In the genomic region with DNA sequence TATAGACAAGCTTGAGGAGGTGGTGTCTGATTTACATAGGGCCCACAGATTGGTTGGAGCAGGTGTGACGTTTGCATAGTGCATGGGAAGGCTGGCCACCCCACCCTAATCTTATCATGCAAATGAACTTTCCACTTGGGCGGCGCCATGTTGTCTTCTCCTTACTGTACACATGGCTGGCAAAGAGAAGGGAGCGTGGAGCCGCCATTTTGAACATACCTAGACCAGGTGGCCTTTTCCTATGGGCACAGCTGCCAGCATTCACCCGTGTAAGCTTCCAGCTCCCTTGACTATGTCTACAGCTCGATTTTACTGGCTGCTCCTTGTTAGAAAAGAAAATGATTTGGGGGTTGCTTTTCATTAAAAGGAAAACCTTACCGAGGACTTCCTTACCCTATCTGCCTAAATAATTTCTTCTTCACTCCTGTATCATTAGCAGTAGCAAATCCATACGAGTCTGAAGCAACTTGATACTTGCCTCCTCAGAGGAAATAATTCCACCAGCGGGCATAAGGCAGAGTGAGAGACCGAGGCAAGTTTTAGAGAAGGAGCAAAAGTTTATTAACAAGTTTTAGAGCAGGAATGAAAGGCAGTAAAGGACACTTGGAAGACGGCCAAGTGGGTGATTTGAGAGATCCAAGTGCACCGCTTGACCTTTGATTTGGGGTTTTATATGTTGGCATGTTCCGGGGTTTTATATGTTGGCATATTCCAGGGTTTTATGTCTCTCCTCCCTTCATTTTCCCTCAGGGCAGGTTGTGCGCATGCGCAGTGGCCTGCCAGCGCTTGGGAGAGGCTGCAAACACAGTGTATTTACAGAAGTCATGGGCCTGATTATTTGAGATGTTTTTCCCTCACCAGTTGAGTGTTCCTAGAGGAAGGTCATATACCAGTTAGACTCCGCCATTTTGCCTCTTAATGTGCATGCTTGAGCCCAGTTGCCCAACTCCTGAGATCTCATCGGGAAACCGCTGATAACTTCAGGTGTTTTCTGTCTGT, we compare ENCODE assay signal across 1 cellular context.
TF ChIP-seq lines count a peak whose summit lies in the region.

No MANE protein-coding gene starts in this region.

TF ChIP-seq in K562, 482 proteins besides CTCF, POLR2A, EP300 and RAD21 (continued from another document and continues in another):
- TF ChIP-seq, protein P1, sequence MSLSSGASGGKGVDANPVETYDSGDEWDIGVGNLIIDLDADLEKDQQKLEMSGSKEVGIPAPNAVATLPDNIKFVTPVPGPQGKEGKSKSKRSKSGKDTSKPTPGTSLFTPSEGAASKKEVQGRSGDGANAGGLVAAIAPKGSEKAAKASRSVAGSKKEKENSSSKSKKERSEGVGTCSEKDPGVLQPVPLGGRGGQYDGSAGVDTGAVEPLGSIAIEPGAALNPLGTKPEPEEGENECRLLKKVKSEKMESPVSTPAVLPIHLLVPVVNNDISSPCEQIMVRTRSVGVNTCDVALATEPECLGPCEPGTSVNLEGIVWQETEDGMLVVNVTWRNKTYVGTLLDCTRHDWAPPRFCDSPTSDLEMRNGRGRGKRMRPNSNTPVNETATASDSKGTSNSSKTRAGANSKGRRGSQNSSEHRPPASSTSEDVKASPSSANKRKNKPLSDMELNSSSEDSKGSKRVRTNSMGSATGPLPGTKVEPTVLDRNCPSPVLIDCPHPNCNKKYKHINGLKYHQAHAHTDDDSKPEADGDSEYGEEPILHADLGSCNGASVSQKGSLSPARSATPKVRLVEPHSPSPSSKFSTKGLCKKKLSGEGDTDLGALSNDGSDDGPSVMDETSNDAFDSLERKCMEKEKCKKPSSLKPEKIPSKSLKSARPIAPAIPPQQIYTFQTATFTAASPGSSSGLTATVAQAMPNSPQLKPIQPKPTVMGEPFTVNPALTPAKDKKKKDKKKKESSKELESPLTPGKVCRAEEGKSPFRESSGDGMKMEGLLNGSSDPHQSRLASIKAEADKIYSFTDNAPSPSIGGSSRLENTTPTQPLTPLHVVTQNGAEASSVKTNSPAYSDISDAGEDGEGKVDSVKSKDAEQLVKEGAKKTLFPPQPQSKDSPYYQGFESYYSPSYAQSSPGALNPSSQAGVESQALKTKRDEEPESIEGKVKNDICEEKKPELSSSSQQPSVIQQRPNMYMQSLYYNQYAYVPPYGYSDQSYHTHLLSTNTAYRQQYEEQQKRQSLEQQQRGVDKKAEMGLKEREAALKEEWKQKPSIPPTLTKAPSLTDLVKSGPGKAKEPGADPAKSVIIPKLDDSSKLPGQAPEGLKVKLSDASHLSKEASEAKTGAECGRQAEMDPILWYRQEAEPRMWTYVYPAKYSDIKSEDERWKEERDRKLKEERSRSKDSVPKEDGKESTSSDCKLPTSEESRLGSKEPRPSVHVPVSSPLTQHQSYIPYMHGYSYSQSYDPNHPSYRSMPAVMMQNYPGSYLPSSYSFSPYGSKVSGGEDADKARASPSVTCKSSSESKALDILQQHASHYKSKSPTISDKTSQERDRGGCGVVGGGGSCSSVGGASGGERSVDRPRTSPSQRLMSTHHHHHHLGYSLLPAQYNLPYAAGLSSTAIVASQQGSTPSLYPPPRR (CRISPR knock-in tag; IDR thresholded peaks at IDR 0.05; ENCODE audit: borderline replicate concordance), result no peak
- TF ChIP-seq MBD2 (IDR thresholded peaks at IDR 0.05; ENCODE audit: borderline replicate concordance, low read depth), result peak; percentile 12; the same call in 1 of the 2 replicates
- peak; percentile 45 for TF ChIP-seq NEUROD1 (IDR thresholded peaks at IDR 0.05; ENCODE audit: borderline replicate concordance, low read depth, low read length, partially characterized antibody)
- TF ChIP-seq ATF7 (IDR thresholded peaks at IDR 0.05), result peak; percentile 76
- TF ChIP-seq FOXA3 (CRISPR knock-in tag; conservative IDR thresholded peaks at IDR 0.05 in 1 of 2, IDR thresholded peaks at IDR 0.05 in 1 of 2), result peak; percentile 51 to 93; a peak in 3 of 4 replicates
- TF ChIP-seq ZNF644 (tag; IDR thresholded peaks at IDR 0.05; ENCODE audit: low read depth), result peak; percentile 76; the same call in 1 of the 2 replicates
- no peak for TF ChIP-seq PHTF2 (CRISPR knock-in tag; IDR thresholded peaks at IDR 0.05)
- no peak for TF ChIP-seq XRCC4 (IDR thresholded peaks at IDR 0.05; ENCODE audit: extremely low read depth, insufficient read depth, insufficient read length)
- no peak; the same call in 1 of the 2 replicates for TF ChIP-seq LCOR (CRISPR knock-in tag; IDR thresholded peaks at IDR 0.05)
- TF ChIP-seq SP2 (IDR thresholded peaks at IDR 0.05; ENCODE audit: extremely low read depth, low read depth, low read length, poor library complexity, severe bottlenecking), result no peak
- TF ChIP-seq RFX1 (IDR thresholded peaks at IDR 0.05), result no peak
- TF ChIP-seq, protein P2, sequence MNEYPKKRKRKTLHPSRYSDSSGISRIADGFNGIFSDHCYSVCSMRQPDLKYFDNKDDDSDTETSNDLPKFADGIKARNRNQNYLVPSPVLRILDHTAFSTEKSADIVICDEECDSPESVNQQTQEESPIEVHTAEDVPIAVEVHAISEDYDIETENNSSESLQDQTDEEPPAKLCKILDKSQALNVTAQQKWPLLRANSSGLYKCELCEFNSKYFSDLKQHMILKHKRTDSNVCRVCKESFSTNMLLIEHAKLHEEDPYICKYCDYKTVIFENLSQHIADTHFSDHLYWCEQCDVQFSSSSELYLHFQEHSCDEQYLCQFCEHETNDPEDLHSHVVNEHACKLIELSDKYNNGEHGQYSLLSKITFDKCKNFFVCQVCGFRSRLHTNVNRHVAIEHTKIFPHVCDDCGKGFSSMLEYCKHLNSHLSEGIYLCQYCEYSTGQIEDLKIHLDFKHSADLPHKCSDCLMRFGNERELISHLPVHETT (CRISPR knock-in tag; conservative IDR thresholded peaks at IDR 0.05 in 1 of 2, IDR thresholded peaks at IDR 0.05 in 1 of 2), result peak in 1 of 2 experiments; percentile 72; a peak in 1 of 4 replicates
- TF ChIP-seq MAZ (CRISPR knock-in tag; conservative IDR thresholded peaks at IDR 0.05 in 1 of 2, IDR thresholded peaks at IDR 0.05 in 1 of 2), result 0 out of 4 replicates have a peak, but pooled peaks of 1 of the 2 experiments have one; percentile 4
- peak; percentile 85 for TF ChIP-seq CREM (IDR thresholded peaks at IDR 0.05; ENCODE audit: low read depth)
- TF ChIP-seq, protein P3, sequence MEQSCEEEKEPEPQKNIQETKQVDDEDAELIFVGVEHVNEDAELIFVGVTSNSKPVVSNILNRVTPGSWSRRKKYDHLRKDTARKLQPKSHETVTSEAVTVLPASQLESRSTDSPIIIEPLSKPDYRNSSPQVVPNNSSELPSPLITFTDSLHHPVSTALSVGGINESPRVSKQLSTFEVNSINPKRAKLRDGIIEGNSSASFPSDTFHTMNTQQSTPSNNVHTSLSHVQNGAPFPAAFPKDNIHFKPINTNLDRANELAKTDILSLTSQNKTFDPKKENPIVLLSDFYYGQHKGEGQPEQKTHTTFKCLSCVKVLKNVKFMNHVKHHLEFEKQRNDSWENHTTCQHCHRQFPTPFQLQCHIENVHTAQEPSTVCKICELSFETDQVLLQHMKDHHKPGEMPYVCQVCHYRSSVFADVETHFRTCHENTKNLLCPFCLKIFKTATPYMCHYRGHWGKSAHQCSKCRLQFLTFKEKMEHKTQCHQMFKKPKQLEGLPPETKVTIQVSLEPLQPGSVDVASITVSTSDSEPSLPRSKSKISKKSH (CRISPR knock-in tag; IDR thresholded peaks at IDR 0.05), result no peak
- 0 out of 2 replicates have a peak, but pooled peaks have one; percentile 36 for TF ChIP-seq RFX7 (CRISPR knock-in tag; IDR thresholded peaks at IDR 0.05)
- peak; percentile 74; the same call in 1 of the 2 replicates for TF ChIP-seq ZNF584 (CRISPR knock-in tag; IDR thresholded peaks at IDR 0.05; ENCODE audit: low read depth)
- TF ChIP-seq HDAC3 (IDR thresholded peaks at IDR 0.05; ENCODE audit: borderline replicate concordance, partially characterized antibody), result no peak
- peak; percentile 40 for TF ChIP-seq POLR2G (IDR thresholded peaks at IDR 0.05; ENCODE audit: low read depth, low read length)
- TF ChIP-seq THRAP3 (IDR thresholded peaks at IDR 0.05; ENCODE audit: borderline replicate concordance), result 0 out of 2 replicates have a peak, but pooled peaks have one; percentile 46
- TF ChIP-seq CCAR2 (IDR thresholded peaks at IDR 0.05; ENCODE audit: low read depth, low read length), result no peak
- TF ChIP-seq SETDB1 (IDR thresholded peaks at IDR 0.05; ENCODE audit: low read length), result no peak
- TF ChIP-seq KAT8 (IDR thresholded peaks at IDR 0.05; ENCODE audit: low read depth), result peak; percentile 93
- TF ChIP-seq, protein P4, sequence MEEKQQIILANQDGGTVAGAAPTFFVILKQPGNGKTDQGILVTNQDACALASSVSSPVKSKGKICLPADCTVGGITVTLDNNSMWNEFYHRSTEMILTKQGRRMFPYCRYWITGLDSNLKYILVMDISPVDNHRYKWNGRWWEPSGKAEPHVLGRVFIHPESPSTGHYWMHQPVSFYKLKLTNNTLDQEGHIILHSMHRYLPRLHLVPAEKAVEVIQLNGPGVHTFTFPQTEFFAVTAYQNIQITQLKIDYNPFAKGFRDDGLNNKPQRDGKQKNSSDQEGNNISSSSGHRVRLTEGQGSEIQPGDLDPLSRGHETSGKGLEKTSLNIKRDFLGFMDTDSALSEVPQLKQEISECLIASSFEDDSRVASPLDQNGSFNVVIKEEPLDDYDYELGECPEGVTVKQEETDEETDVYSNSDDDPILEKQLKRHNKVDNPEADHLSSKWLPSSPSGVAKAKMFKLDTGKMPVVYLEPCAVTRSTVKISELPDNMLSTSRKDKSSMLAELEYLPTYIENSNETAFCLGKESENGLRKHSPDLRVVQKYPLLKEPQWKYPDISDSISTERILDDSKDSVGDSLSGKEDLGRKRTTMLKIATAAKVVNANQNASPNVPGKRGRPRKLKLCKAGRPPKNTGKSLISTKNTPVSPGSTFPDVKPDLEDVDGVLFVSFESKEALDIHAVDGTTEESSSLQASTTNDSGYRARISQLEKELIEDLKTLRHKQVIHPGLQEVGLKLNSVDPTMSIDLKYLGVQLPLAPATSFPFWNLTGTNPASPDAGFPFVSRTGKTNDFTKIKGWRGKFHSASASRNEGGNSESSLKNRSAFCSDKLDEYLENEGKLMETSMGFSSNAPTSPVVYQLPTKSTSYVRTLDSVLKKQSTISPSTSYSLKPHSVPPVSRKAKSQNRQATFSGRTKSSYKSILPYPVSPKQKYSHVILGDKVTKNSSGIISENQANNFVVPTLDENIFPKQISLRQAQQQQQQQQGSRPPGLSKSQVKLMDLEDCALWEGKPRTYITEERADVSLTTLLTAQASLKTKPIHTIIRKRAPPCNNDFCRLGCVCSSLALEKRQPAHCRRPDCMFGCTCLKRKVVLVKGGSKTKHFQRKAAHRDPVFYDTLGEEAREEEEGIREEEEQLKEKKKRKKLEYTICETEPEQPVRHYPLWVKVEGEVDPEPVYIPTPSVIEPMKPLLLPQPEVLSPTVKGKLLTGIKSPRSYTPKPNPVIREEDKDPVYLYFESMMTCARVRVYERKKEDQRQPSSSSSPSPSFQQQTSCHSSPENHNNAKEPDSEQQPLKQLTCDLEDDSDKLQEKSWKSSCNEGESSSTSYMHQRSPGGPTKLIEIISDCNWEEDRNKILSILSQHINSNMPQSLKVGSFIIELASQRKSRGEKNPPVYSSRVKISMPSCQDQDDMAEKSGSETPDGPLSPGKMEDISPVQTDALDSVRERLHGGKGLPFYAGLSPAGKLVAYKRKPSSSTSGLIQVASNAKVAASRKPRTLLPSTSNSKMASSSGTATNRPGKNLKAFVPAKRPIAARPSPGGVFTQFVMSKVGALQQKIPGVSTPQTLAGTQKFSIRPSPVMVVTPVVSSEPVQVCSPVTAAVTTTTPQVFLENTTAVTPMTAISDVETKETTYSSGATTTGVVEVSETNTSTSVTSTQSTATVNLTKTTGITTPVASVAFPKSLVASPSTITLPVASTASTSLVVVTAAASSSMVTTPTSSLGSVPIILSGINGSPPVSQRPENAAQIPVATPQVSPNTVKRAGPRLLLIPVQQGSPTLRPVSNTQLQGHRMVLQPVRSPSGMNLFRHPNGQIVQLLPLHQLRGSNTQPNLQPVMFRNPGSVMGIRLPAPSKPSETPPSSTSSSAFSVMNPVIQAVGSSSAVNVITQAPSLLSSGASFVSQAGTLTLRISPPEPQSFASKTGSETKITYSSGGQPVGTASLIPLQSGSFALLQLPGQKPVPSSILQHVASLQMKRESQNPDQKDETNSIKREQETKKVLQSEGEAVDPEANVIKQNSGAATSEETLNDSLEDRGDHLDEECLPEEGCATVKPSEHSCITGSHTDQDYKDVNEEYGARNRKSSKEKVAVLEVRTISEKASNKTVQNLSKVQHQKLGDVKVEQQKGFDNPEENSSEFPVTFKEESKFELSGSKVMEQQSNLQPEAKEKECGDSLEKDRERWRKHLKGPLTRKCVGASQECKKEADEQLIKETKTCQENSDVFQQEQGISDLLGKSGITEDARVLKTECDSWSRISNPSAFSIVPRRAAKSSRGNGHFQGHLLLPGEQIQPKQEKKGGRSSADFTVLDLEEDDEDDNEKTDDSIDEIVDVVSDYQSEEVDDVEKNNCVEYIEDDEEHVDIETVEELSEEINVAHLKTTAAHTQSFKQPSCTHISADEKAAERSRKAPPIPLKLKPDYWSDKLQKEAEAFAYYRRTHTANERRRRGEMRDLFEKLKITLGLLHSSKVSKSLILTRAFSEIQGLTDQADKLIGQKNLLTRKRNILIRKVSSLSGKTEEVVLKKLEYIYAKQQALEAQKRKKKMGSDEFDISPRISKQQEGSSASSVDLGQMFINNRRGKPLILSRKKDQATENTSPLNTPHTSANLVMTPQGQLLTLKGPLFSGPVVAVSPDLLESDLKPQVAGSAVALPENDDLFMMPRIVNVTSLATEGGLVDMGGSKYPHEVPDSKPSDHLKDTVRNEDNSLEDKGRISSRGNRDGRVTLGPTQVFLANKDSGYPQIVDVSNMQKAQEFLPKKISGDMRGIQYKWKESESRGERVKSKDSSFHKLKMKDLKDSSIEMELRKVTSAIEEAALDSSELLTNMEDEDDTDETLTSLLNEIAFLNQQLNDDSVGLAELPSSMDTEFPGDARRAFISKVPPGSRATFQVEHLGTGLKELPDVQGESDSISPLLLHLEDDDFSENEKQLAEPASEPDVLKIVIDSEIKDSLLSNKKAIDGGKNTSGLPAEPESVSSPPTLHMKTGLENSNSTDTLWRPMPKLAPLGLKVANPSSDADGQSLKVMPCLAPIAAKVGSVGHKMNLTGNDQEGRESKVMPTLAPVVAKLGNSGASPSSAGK (IDR thresholded peaks at IDR 0.05), result peak; percentile 76
- TF ChIP-seq, protein P5, sequence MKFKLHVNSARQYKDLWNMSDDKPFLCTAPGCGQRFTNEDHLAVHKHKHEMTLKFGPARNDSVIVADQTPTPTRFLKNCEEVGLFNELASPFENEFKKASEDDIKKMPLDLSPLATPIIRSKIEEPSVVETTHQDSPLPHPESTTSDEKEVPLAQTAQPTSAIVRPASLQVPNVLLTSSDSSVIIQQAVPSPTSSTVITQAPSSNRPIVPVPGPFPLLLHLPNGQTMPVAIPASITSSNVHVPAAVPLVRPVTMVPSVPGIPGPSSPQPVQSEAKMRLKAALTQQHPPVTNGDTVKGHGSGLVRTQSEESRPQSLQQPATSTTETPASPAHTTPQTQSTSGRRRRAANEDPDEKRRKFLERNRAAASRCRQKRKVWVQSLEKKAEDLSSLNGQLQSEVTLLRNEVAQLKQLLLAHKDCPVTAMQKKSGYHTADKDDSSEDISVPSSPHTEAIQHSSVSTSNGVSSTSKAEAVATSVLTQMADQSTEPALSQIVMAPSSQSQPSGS (CRISPR knock-in tag; IDR thresholded peaks at IDR 0.05), result no peak
- TF ChIP-seq YBX1 (IDR thresholded peaks at IDR 0.05), result no peak
- no peak for TF ChIP-seq ZNF785 (CRISPR knock-in tag; IDR thresholded peaks at IDR 0.05)
- no peak for TF ChIP-seq MYNN (IDR thresholded peaks at IDR 0.05)
- no peak for TF ChIP-seq MYNN (CRISPR knock-in tag; IDR thresholded peaks at IDR 0.05)
